22 cellular contexts compared by ENCODE assay signal in the genomic region with DNA sequence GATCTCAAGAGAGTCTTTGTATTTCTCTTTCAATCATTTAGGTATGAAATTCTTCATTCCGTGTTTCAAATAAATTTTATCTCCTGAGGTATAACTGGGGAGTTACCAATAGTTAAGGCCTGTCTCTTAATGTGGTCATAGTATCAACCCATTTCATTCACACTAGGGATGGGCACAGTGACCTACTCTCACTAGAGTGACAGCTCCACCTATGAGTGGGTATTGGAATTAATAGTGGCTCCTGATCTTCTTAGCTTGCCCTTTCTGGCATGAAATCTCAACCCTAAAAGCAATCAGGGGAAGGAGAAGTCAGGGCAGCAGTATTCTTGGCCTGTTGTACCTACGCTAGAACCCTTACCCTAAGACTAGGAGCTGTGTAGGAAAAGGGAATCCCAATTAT.
A peak's percentile ranks its signal among the peaks of the same experiment; 100 is the strongest.
DNase-seq lines count a peak whose midpoint lies in the region; ATAC-seq and TF ChIP-seq lines count a peak whose summit lies in the region.
"Had no signal": no experiment of that assay in that cellular context is flagged by ENCODE, and none has a peak within 500 bp of the region (broad histone marks: within the 10 kb centered on the region; RNA-seq: fewer than 3 reads in every experiment).

No MANE protein-coding gene starts in this region.

- H3K27me3 Mint-ChIP-seq in naive thymus-derived CD8-positive, alpha-beta T cell, result peaks cover 0 to 15% (median 2%) of the 10 kb centered on the region in 5 donors
- H3K27me3 Mint-ChIP-seq: CD4-positive, alpha-beta memory T cell had no signal

- H3K4me2 ChIP-seq in SK-N-SH, result no peak overlapping the region
- no peak overlapping the region for H3K4me2 ChIP-seq in Loucy (ENCODE audit: low read depth, low read length, poor library complexity, severe bottlenecking)

- H3K4me3 ChIP-seq in SK-N-SH (ENCODE audit: low read depth in 2 of 2, low read length in 1 of 2), result no peak overlapping the region
- no peak overlapping the region for H3K4me3 ChIP-seq in Loucy (ENCODE audit: low read length, poor library complexity, severe bottlenecking)
- H3K4me3 ChIP-seq in choroid plexus epithelial cell (ENCODE audit: low read depth, low read length), result no peak overlapping the region
- no peak overlapping the region for H3K4me3 ChIP-seq in body of pancreas
- no peak overlapping the region for H3K4me3 ChIP-seq in MG63
- H3K4me3 ChIP-seq: colonic mucosa, lower lobe of right lung, skin epidermis had no signal

- H4K20me1 ChIP-seq in SK-N-SH (ENCODE audit: insufficient read depth) (no peaks in the 10 kb centered on the region), Loucy (ENCODE audit: insufficient read depth, low read length, poor library complexity, severe bottlenecking) (no peaks in the 10 kb centered on the region)

- ATAC-seq in SK-N-SH treated with all-trans-retinoic acid at 6 μM for 48 hours (no peak), body of pancreas (no peak)
- ATAC-seq in naive thymus-derived CD8-positive, alpha-beta T cell, result no peak
- ATAC-seq: lower lobe of right lung had no signal

- no peaks in the 10 kb centered on the region for H3K36me3 ChIP-seq in SK-N-SH (replicated peaks in 1 of 2; ENCODE audit: control insufficient read depth in 1 of 2, insufficient read depth in 2 of 2, low read length in 1 of 2)
- no peaks in the 10 kb centered on the region for H3K36me3 ChIP-seq in Loucy (ENCODE audit: insufficient read depth, low read length)
- H3K36me3 ChIP-seq in body of pancreas (replicated peaks in 1 of 2; ENCODE audit: insufficient read depth in 1 of 2, low read depth in 2 of 2), result no peaks in the 10 kb centered on the region
- no peaks in the 10 kb centered on the region for H3K36me3 ChIP-seq in MG63
- H3K36me3 ChIP-seq: colonic mucosa, lower lobe of right lung, neutrophil had no signal

- peaks cover 0 to 7% (median 0%) of the 10 kb centered on the region in 9 donors for H3K9me3 Mint-ChIP-seq in naive thymus-derived CD8-positive, alpha-beta T cell
- H3K9me3 Mint-ChIP-seq: activated CD4-positive, alpha-beta T cell treated with anti-CD3 and anti-CD28 coated beads, Interleukin-2, amount 10 ng/mL, durations not matched to agents 7 days and 5 days; activated naive CD8-positive, alpha-beta T cell treated with anti-CD3 and anti-CD28 coated beads, Interleukin-2, amount 10 ng/mL, durations not matched to agents 7 days and 5 days had no signal

- H3K4me1 ChIP-seq in SK-N-SH (ENCODE audit: control insufficient read depth in 1 of 2, insufficient read depth in 2 of 2, low read depth in 1 of 2, low read length in 1 of 2), result no peaks in the 10 kb centered on the region
- H3K4me1 ChIP-seq in Loucy (ENCODE audit: insufficient read depth, low read length, poor library complexity, severe bottlenecking), result no peaks in the 10 kb centered on the region
- no peaks in the 10 kb centered on the region for H3K4me1 ChIP-seq in body of pancreas
- H3K4me1 ChIP-seq: colonic mucosa, lower lobe of right lung had no signal

- H3K4me1 Mint-ChIP-seq in naive thymus-derived CD8-positive, alpha-beta T cell, result no peaks in the 10 kb centered on the region
- H3K4me1 Mint-ChIP-seq: activated CD4-positive, alpha-beta T cell treated with anti-CD3 and anti-CD28 coated beads, Interleukin-2, amount 10 ng/mL, durations not matched to agents 7 days and 5 days; activated naive CD8-positive, alpha-beta T cell treated with anti-CD3 and anti-CD28 coated beads, Interleukin-2, amount 10 ng/mL, durations not matched to agents 7 days and 5 days; brain; CD4-positive, alpha-beta memory T cell had no signal

- peaks cover 0 to 5% (median 0%) of the 10 kb centered on the region in 3 donors for H3K36me3 Mint-ChIP-seq in naive thymus-derived CD8-positive, alpha-beta T cell
- H3K36me3 Mint-ChIP-seq: activated naive CD8-positive, alpha-beta T cell treated with anti-CD3 and anti-CD28 coated beads, Interleukin-2, amount 10 ng/mL, durations not matched to agents 7 days and 5 days; brain; CD4-positive, alpha-beta memory T cell had no signal

- TF ChIP-seq POLR2A in body of pancreas (IDR thresholded peaks at IDR 0.05), result no peak

- no peak overlapping the region for H2AFZ ChIP-seq in SK-N-SH (ENCODE audit: low read depth)
- H2AFZ ChIP-seq in Loucy (ENCODE audit: low read length), result 0 out of 2 replicates have a peak overlapping the region, but pooled peaks have one; percentile 5

- H3K9ac ChIP-seq in SK-N-SH (no peak overlapping the region), Loucy (ENCODE audit: low read depth, low read length, poor library complexity, severe bottlenecking) (no peak overlapping the region)

- no peak overlapping the region for H3K27ac ChIP-seq in SK-N-SH (ENCODE audit: low read depth in 2 of 2, low read length in 1 of 2)
- no peak overlapping the region for H3K27ac ChIP-seq in body of pancreas
- H3K27ac ChIP-seq: colonic mucosa, lower lobe of right lung, neutrophil, skin epidermis had no signal

- H3F3A ChIP-seq in SK-N-SH (replicated peaks; ENCODE audit: insufficient read depth) (no peaks in the 10 kb centered on the region), Loucy (ENCODE audit: low read depth) (no peaks in the 10 kb centered on the region)

- intact Hi-C loops in body of pancreas (cut with DNase I), result no loop called here

- no peak for TF ChIP-seq EP300 in SK-N-SH (IDR thresholded peaks at IDR 0.05; ENCODE audit: borderline replicate concordance in 1 of 2, low read depth in 1 of 2, low read length in 1 of 2)

- WGBS in SK-N-SH (ENCODE audit: low lambda C conversion rate), result 31% methylated on average over 2 of the region's 2 CpGs
- 69 to 78% methylated on average over 2 of the region's 2 CpGs for WGBS in body of pancreas, 2 donors

- DNase-seq in SK-N-SH, result no peak
- DNase-seq in choroid plexus epithelial cell (ENCODE audit: low read depth), result peak; percentile 4
- no peak for DNase-seq in naive thymus-derived CD8-positive, alpha-beta T cell
- no peak for DNase-seq in body of pancreas
- DNase-seq in SIG-M5 treated with dmso at 0.1 percent for 504 hours (lab: John Stamatoyannopoulos, UW; ENCODE audit: unreplicated experiment), result no peak
- DNase-seq in MG63, result no peak
- DNase-seq: activated CD4-positive, alpha-beta T cell treated with anti-CD3 and anti-CD28 coated beads, Interleukin-2, amount 10 ng/mL, durations not matched to agents 7 days and 5 days; activated naive CD8-positive, alpha-beta T cell treated with anti-CD3 and anti-CD28 coated beads, Interleukin-2, amount 10 ng/mL, durations not matched to agents 7 days and 5 days; CD4-positive, alpha-beta memory T cell; colonic mucosa; DND-41; islet precursor cell; lower lobe of right lung; NCI-H187; NCI-H345; stimulated activated CD4-positive, alpha-beta T cell treated with anti-CD3 and anti-CD28 coated beads, Interleukin-2, amount 100 ng/mL, for 24 hours; stimulated activated naive CD4-positive, alpha-beta T cell had no signal

- CTCF ChIA-PET in SK-N-SH (lab: Yijun Ruan, JAX), result interaction anchor here (1.4 to 4.4 kb wide), 4 partner anchors 20 to 580 kb away, joined by 3 to 18 read pairs (median 5); no protein-coding TSS in a partner anchor

- H3K9me3 ChIP-seq in SK-N-SH (no peaks in the 10 kb centered on the region), Loucy (ENCODE audit: insufficient read depth, low read depth, low read length) (no peaks in the 10 kb centered on the region), body of pancreas (no peaks in the 10 kb centered on the region), MG63 (no peaks in the 10 kb centered on the region)
- H3K9me3 ChIP-seq: colonic mucosa, lower lobe of right lung, neutrophil had no signal

- no peak overlapping the region for H3K27ac Mint-ChIP-seq in naive thymus-derived CD8-positive, alpha-beta T cell
- H3K27ac Mint-ChIP-seq: activated CD4-positive, alpha-beta T cell treated with anti-CD3 and anti-CD28 coated beads, Interleukin-2, amount 10 ng/mL, durations not matched to agents 7 days and 5 days; activated naive CD8-positive, alpha-beta T cell treated with anti-CD3 and anti-CD28 coated beads, Interleukin-2, amount 10 ng/mL, durations not matched to agents 7 days and 5 days; brain; CD4-positive, alpha-beta memory T cell had no signal

- POLR2A ChIA-PET in SK-N-SH (lab: Yijun Ruan, JAX), result no interaction called here
- POLR2A ChIA-PET in naive thymus-derived CD8-positive, alpha-beta T cell (lab: Charles Lee), result no interaction called here

- TF ChIP-seq CTCF in SK-N-SH (IDR thresholded peaks at IDR 0.05) (no peak), Loucy (conservative IDR thresholded peaks at IDR 0.05; ENCODE audit: low read length) (peak; percentile 40), choroid plexus epithelial cell (conservative IDR thresholded peaks at IDR 0.05; ENCODE audit: low read depth, low read length) (peak; percentile 29), body of pancreas (IDR thresholded peaks at IDR 0.05) (no peak)

- H3K4me3 Mint-ChIP-seq in naive thymus-derived CD8-positive, alpha-beta T cell, result no peak overlapping the region
- H3K4me3 Mint-ChIP-seq: activated CD4-positive, alpha-beta T cell treated with anti-CD3 and anti-CD28 coated beads, Interleukin-2, amount 10 ng/mL, durations not matched to agents 7 days and 5 days; activated naive CD8-positive, alpha-beta T cell treated with anti-CD3 and anti-CD28 coated beads, Interleukin-2, amount 10 ng/mL, durations not matched to agents 7 days and 5 days; brain; CD4-positive, alpha-beta memory T cell had no signal

- H3K9me2 ChIP-seq in SK-N-SH, result no peaks in the 10 kb centered on the region
- H3K9me2 ChIP-seq in Loucy (replicated peaks; ENCODE audit: low read depth, low read length), result no peaks in the 10 kb centered on the region

- H3K27me3 ChIP-seq in SK-N-SH (ENCODE audit: insufficient read depth), result no peaks in the 10 kb centered on the region
- H3K27me3 ChIP-seq in Loucy (ENCODE audit: insufficient read depth, low read length, poor library complexity, severe bottlenecking), result no peaks in the 10 kb centered on the region
- H3K27me3 ChIP-seq in body of pancreas, result no peaks in the 10 kb centered on the region
- H3K27me3 ChIP-seq in MG63, result no peaks in the 10 kb centered on the region
- H3K27me3 ChIP-seq: colonic mucosa, neutrophil had no signal

- H3K79me2 ChIP-seq in SK-N-SH (ENCODE audit: insufficient read depth) (no peaks in the 10 kb centered on the region), Loucy (ENCODE audit: insufficient read depth, low read length) (no peaks in the 10 kb centered on the region)

- peak; percentile 50 for TF ChIP-seq RAD21 in SK-N-SH (IDR thresholded peaks at IDR 0.05; ENCODE audit: low read length)

TF ChIP-seq in SK-N-SH, 30 proteins besides CTCF, POLR2A, EP300 and RAD21 (continues in another document):
- TF ChIP-seq FOXJ3 (CRISPR knock-in tag; IDR thresholded peaks at IDR 0.05), result no peak
- TF ChIP-seq NFIC (IDR thresholded peaks at IDR 0.05; ENCODE audit: borderline replicate concordance), result no peak
- TF ChIP-seq SMC3 (IDR thresholded peaks at IDR 0.05; ENCODE audit: low read depth, low read length), result 0 out of 2 replicates have a peak, but pooled peaks have one; percentile 7
- TF ChIP-seq SIN3A (IDR thresholded peaks at IDR 0.05; ENCODE audit: borderline replicate concordance, low read depth, low read length), result no peak

TF ChIP-seq in SK-N-SH treated with all-trans-retinoic acid at 6 μM for 48 hours, 23 proteins besides CTCF, POLR2A, EP300 and RAD21:
- TF ChIP-seq OSR1 (CRISPR knock-in tag; IDR thresholded peaks at IDR 0.05) (no peak), CSDC2 (CRISPR knock-in tag; IDR thresholded peaks at IDR 0.05) (no peak)

Comparison
In these comparisons a context has a peak if more than half of its experiments do, and no peak if none do; other contexts are left out.
1. CTCF ChIP-seq: peak in Loucy (single experiment) and choroid plexus epithelial cell (single experiment); none in SK-N-SH (single experiment) and body of pancreas (0 of 7).